In the genomic region with DNA sequence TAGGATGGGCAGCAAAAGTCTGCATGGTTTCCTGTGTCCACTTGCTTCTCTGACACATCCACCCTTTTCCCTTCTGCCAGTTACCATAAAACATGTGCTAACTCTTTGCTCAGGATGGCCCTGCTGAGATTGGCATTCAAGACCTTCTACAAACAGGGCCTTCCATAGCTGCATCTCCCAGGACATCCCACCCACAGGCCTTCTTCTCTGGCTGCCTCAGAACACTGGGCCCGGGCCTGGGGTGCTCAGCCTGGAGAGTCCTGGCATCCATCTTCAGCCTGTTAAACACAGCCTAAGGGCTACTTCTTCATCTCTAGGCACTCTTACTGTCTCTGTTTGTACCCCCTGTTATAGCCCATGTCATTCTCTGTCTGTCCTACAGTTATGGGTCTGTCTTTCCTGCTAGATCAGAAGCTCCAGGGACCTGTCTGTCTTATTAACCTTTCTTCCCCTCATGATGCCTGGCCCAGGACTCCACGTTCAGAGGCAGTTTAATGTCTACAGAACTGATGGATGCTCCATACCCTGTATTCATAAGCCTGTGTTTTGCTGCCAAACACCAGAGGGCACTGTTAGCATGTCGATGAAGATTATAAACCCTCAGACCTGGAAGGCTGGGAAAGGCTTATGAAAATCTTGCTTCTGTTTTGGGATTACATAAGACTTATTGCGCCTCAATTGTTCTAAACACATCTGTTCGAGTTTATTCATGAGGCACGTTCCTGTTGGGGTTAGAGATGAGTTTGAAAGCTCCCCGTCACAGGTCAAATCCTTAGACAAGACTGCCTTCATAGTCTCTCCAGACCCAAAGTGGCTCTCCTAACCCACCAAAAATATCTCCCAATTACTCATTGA, we compare ENCODE assay signal across 8 cellular contexts. TPM values are rescaled to one million over a fixed set of nuclear protein-coding genes. Genes with fewer than 3 reads are reported as not detected.
DNase-seq lines count a peak whose midpoint lies in the region; ATAC-seq and TF ChIP-seq lines count a peak whose summit lies in the region.

No MANE protein-coding gene starts in this region.

- no peaks in the 10 kb centered on the region for H3K36me3 ChIP-seq in CD8-positive, alpha-beta T cell (ENCODE audit: insufficient read depth, low read length)
- no peaks in the 10 kb centered on the region for H3K36me3 ChIP-seq in GM23248 (ENCODE audit: low read depth)
- H3K36me3 ChIP-seq in NT2/D1 (ENCODE audit: insufficient read depth, insufficient read length, low read length): no peaks in the 10 kb centered on the region
- no peaks in the 10 kb centered on the region for H3K36me3 ChIP-seq in hepatocyte (replicated peaks; ENCODE audit: insufficient read depth, low read depth)

- no peaks in the 10 kb centered on the region for H3K4me1 Mint-ChIP-seq in CD8-positive, alpha-beta T cell (ENCODE audit: low read depth)

- H2AFZ ChIP-seq in GM23248: no peak overlapping the region
- H2AFZ ChIP-seq in hepatocyte: no peak overlapping the region

- H3K9me3 ChIP-seq in CD8-positive, alpha-beta T cell (ENCODE audit: low read length): no peaks in the 10 kb centered on the region
- H3K9me3 ChIP-seq in GM23248 (ENCODE audit: low read depth) (no peaks in the 10 kb centered on the region), NT2/D1 (ENCODE audit: insufficient read depth, low read length) (no peaks in the 10 kb centered on the region), hepatocyte (ENCODE audit: low read depth) (no peaks in the 10 kb centered on the region)

- H3K9me2 ChIP-seq in GM23248 (ENCODE audit: insufficient read depth) (no peaks in the 10 kb centered on the region), hepatocyte (replicated peaks; ENCODE audit: insufficient read depth) (no peaks in the 10 kb centered on the region)

- H3K4me3 ChIP-seq in CD8-positive, alpha-beta T cell (ENCODE audit: low read depth, low read length): no peak overlapping the region
- H3K4me3 ChIP-seq in GM23248 (no peak overlapping the region), NT2/D1 (ENCODE audit: insufficient read length, low read depth) (no peak overlapping the region), hepatocyte (no peak overlapping the region), retinal pigment epithelial cell (ENCODE audit: low read length) (no peak overlapping the region)

- H4K20me1 ChIP-seq in GM23248 (ENCODE audit: insufficient read depth) (no peaks in the 10 kb centered on the region), hepatocyte (ENCODE audit: insufficient read depth, poor library complexity, severe bottlenecking) (no peaks in the 10 kb centered on the region)

- POLR2A ChIA-PET in CD8-positive, alpha-beta T cell (lab: Charles Lee): no interaction called here

- no peaks in the 10 kb centered on the region for H3K27me3 ChIP-seq in CD8-positive, alpha-beta T cell (ENCODE audit: insufficient read depth, low read length)
- H3K27me3 ChIP-seq in GM23248 (replicated peaks; ENCODE audit: insufficient read depth) (no peaks in the 10 kb centered on the region), NT2/D1 (ENCODE audit: insufficient read depth, insufficient read length) (no peaks in the 10 kb centered on the region), hepatocyte (no peaks in the 10 kb centered on the region)

- H3K9ac ChIP-seq in GM23248: no peak overlapping the region
- no peak overlapping the region for H3K9ac ChIP-seq in NT2/D1 (ENCODE audit: insufficient read length, low read depth)

- TF ChIP-seq CTCF in CD8-positive, alpha-beta T cell (IDR thresholded peaks at IDR 0.05): peak; percentile 60
- peak; percentile 89 for TF ChIP-seq CTCF in hepatocyte (IDR thresholded peaks at IDR 0.05; ENCODE audit: poor library complexity)
- peak; percentile 86 for TF ChIP-seq CTCF in retinal pigment epithelial cell (conservative IDR thresholded peaks at IDR 0.05; ENCODE audit: low read depth, low read length)

- H3K27ac Mint-ChIP-seq in CD8-positive, alpha-beta T cell: no peak overlapping the region

- H3K27me3 Mint-ChIP-seq in CD8-positive, alpha-beta T cell (ENCODE audit: low read depth): no peaks in the 10 kb centered on the region

- 5 to 8% methylated on average over 7 of the region's 7 CpGs for WGBS in GM23248 (ENCODE audit: low coverage in 1 of 2, low lambda C conversion rate in 2 of 2, missing lambda C conversion rate in 2 of 2), 2 experiments
- WGBS in hepatocyte (ENCODE audit: low lambda C conversion rate, missing lambda C conversion rate): 20% methylated on average over 7 of the region's 7 CpGs

- ATAC-seq in CD8-positive, alpha-beta T cell: no peak
- no peak for ATAC-seq in GM21423 (IDR thresholded peaks at IDR 0.05; ENCODE audit: unreplicated experiment)

- DNase-seq in CD8-positive, alpha-beta T cell: peak in 1 of 7 experiments; percentile 25
- DNase-seq in GM23248 (peak; percentile 85), NT2/D1 (ENCODE audit: low read depth, low spot score) (peak; percentile 50), astrocyte of the hippocampus (ENCODE audit: low read depth, low spot score) (peak; percentile 81), hepatocyte (ENCODE audit: low spot score) (peak; percentile 84), retinal pigment epithelial cell (ENCODE audit: low read depth) (peak; percentile 55), cortex of kidney (lab: John Stamatoyannopoulos, UW) (no peak)

- H3K4me1 ChIP-seq in CD8-positive, alpha-beta T cell (ENCODE audit: insufficient read depth, low read length): no peaks in the 10 kb centered on the region
- H3K4me1 ChIP-seq in GM23248 (ENCODE audit: insufficient read depth) (no peaks in the 10 kb centered on the region), NT2/D1 (ENCODE audit: insufficient read depth, insufficient read length) (no peaks in the 10 kb centered on the region), hepatocyte (ENCODE audit: insufficient read depth) (peaks cover 10% of the 10 kb centered on the region)

- H3K4me2 ChIP-seq in GM23248 (ENCODE audit: unreplicated experiment) (no peak overlapping the region), hepatocyte (no peak overlapping the region)

- intact Hi-C loops in CD8-positive, alpha-beta T cell (cut with DNase I, micrococcal nuclease): loop anchor here (1.0 kb wide), 1 partner anchor 19 kb away; no protein-coding TSS in a partner anchor

- no peaks in the 10 kb centered on the region for H3K36me3 Mint-ChIP-seq in CD8-positive, alpha-beta T cell

- H3K79me2 ChIP-seq in GM23248 (ENCODE audit: insufficient read depth) (no peaks in the 10 kb centered on the region), hepatocyte (no peaks in the 10 kb centered on the region)

- H3K9me3 Mint-ChIP-seq in CD8-positive, alpha-beta T cell: no peaks in the 10 kb centered on the region

- no peak overlapping the region for H3K27ac ChIP-seq in CD8-positive, alpha-beta T cell (ENCODE audit: low read depth, low read length)
- no peak overlapping the region for H3K27ac ChIP-seq in GM23248
- H3K27ac ChIP-seq in hepatocyte: peak overlapping the region; percentile 51

- in situ Hi-C loops in GM23248 (cut with MboI): no loop called here

- H3K4me3 Mint-ChIP-seq in CD8-positive, alpha-beta T cell: no peak overlapping the region

- no peaks in the 10 kb centered on the region for H3F3A ChIP-seq in GM23248 (ENCODE audit: insufficient read depth)

- CTCF ChIA-PET in CD8-positive, alpha-beta T cell (lab: Charles Lee): interaction anchor here (0.9 to 9.8 kb wide), 13 partner anchors 10 to 138 kb away, joined by 3 to 115 read pairs (median 4); a partner anchor contains a TSS

RNA-seq across cellular contexts. Expression of a gene that starts 16.5 kb away (rescaled TPM):
- total RNA-seq in CD8-positive, alpha-beta T cell: under 1 TPM in 1 of 2 experiments, not detected in 1; 0.05 TPM
- not detected in 2 replicates for total RNA-seq in GM23248 (2014; rRNA removed; shearing (Covaris generic))
- polyA plus RNA-seq in GM23248 (2016; fragmentation: Nextera tagmentation; extraction: Ambion mirVana) (0.06 and 0.21 TPM in 2 replicates), hepatocyte (0.48 and 1.5 TPM in 2 replicates)
- 1.5 and 3.8 TPM in 2 replicates for total RNA-seq in hepatocyte

RNA-seq across cellular contexts. Expression of a gene that starts 17.9 kb away (rescaled TPM):
- 10 to 100 TPM; 10.2 to 11.6 TPM for total RNA-seq in CD8-positive, alpha-beta T cell
- 5.3 and 5.4 TPM in 2 replicates for total RNA-seq in GM23248 (2014; rRNA removed; shearing (Covaris generic))
- 4.7 and 5.6 TPM in 2 replicates for polyA plus RNA-seq in GM23248 (2016; fragmentation: Nextera tagmentation; extraction: Ambion mirVana)
- total RNA-seq in hepatocyte: 7.1 and 7.2 TPM in 2 replicates
- polyA plus RNA-seq in hepatocyte: 3.9 and 7.1 TPM in 2 replicates

RNA-seq across cellular contexts. Expression of a gene that starts 18.6 kb away (rescaled TPM):
- total RNA-seq in CD8-positive, alpha-beta T cell: 100 to 1,000 TPM; 166 to 188 TPM
- total RNA-seq in GM23248 (2014; rRNA removed; shearing (Covaris generic)): 55.4 and 59.8 TPM in 2 replicates
- polyA plus RNA-seq in GM23248 (2016; fragmentation: Nextera tagmentation; extraction: Ambion mirVana): 16.3 and 19.4 TPM in 2 replicates
- 54.1 and 68.5 TPM in 2 replicates for total RNA-seq in hepatocyte
- 57.4 and 59.2 TPM in 2 replicates for polyA plus RNA-seq in hepatocyte

RNA-seq across cellular contexts. Expression of a gene that starts 25.5 kb away (rescaled TPM):
- 1 to 10 TPM; 3.8 to 4.3 TPM for total RNA-seq in CD8-positive, alpha-beta T cell
- total RNA-seq in GM23248 (2014; rRNA removed; shearing (Covaris generic)): not detected in 2 replicates
- polyA plus RNA-seq in GM23248 (2016; fragmentation: Nextera tagmentation; extraction: Ambion mirVana) (0.38 TPM in 1 of 2 replicates, not detected in the other), hepatocyte (9.7 and 19.8 TPM in 2 replicates)
- 15.0 and 16.1 TPM in 2 replicates for total RNA-seq in hepatocyte

RNA-seq across cellular contexts. Expression of a gene that starts 27.0 kb away (rescaled TPM):
- total RNA-seq in CD8-positive, alpha-beta T cell: 100 to 1,000 TPM; 150 to 163 TPM
- 53.7 and 70.4 TPM in 2 replicates for total RNA-seq in GM23248 (2014; rRNA removed; shearing (Covaris generic))
- polyA plus RNA-seq in GM23248 (2016; fragmentation: Nextera tagmentation; extraction: Ambion mirVana) (31.8 and 32.8 TPM in 2 replicates), hepatocyte (58.9 and 66.3 TPM in 2 replicates)
- 52.1 and 74.5 TPM in 2 replicates for total RNA-seq in hepatocyte
